Comparison of ENCODE assay signal across 13 cellular contexts in genomic region chrX:109187473-109188168, GRCh38.
DNase-seq lines count a peak whose midpoint lies in the region; ATAC-seq, FAIRE-seq and TF ChIP-seq lines count a peak whose summit lies in the region.
"Had no signal": no experiment of that assay in that cellular context is flagged by ENCODE, and none has a peak within 500 bp of the region (broad histone marks: within the 10 kb centered on the region; RNA-seq: fewer than 3 reads in every experiment).

No MANE protein-coding gene starts in this region.

- H3K9me3 ChIP-seq in psoas muscle = no peaks in the 10 kb centered on the region

- H3K4me3 ChIP-seq in bronchial epithelial cell (ENCODE audit: low read depth, low read length) = no peak overlapping the region
- H3K4me3 ChIP-seq in psoas muscle = no peak overlapping the region
- H3K4me3 ChIP-seq: K562 had no signal

- H3K27ac ChIP-seq in psoas muscle = no peak overlapping the region

- FAIRE-seq in bronchial epithelial cell (lab: Jason Lieb, UNC) = no peak
- FAIRE-seq: K562 had no signal

- intact Hi-C loops in psoas muscle (cut with DNase I) = no loop called here

- 46 to 67% (median 59%) methylated on average over 2 of the region's 2 CpGs for WGBS in psoas muscle, 3 donors

- TF ChIP-seq CTCF in bronchial epithelial cell (IDR thresholded peaks at IDR 0.05; ENCODE audit: insufficient read depth, low read length, severe bottlenecking) (no peak), psoas muscle (IDR thresholded peaks at IDR 0.05) (no peak)

- peak; percentile 80 for ATAC-seq in GM19025 (IDR thresholded peaks at IDR 0.05; ENCODE audit: low read depth, unreplicated experiment)
- ATAC-seq in GM21619 (IDR thresholded peaks at IDR 0.05; ENCODE audit: unreplicated experiment) = peak; percentile 86
- peak; percentile 80 for ATAC-seq in HG03097 (IDR thresholded peaks at IDR 0.05; ENCODE audit: low FRiP score, unreplicated experiment)
- no peak for ATAC-seq in psoas muscle
- ATAC-seq: K562 had no signal

- H3K36me3 ChIP-seq in bronchial epithelial cell (ENCODE audit: control insufficient read depth, insufficient read depth, low read length) (no peaks in the 10 kb centered on the region), psoas muscle (ENCODE audit: insufficient read depth in 1 of 2, low read depth in 1 of 2) (no peaks in the 10 kb centered on the region)

- no peaks in the 10 kb centered on the region for H3K4me1 ChIP-seq in psoas muscle

- H3K27me3 ChIP-seq in bronchial epithelial cell (ENCODE audit: control insufficient read depth, insufficient read depth, low read length) (no peaks in the 10 kb centered on the region), psoas muscle (ENCODE audit: insufficient read depth in 3 of 3, low read length in 2 of 3) (peaks cover 0 to 18% (median 0%) of the 10 kb centered on the region in 3 donors)

- DNase-seq in bronchial epithelial cell (ENCODE audit: low read depth) (peak; percentile 3), psoas muscle (no peak), Kasumi-1 (lab: John Stamatoyannopoulos, UW) (no peak)
- DNase-seq in activated effector memory CD4-positive, alpha-beta T cell treated with Interleukin-2 at 50 U/mL for 16 hours = no peak
- DNase-seq in activated CD4-positive, CD25-positive, alpha-beta regulatory T cell treated with anti-CD3 and anti-CD28 coated beads, Interleukin-2, amount 50 U/mL, for 72 hours = no peak
- DNase-seq: activated CD4-positive, CD25-positive, alpha-beta regulatory T cell; DMS 273 treated with DMSO at 0.1 percent for 48 hours; foreskin fibroblast; naive B cell had no signal

Comparison
In these comparisons a context has a peak if more than half of its experiments do, and no peak if none do; other contexts are left out.
1. ATAC-seq: peak in GM19025 (single experiment), GM21619 (single experiment) and HG03097 (single experiment); none in psoas muscle (0 of 4).